In genomic region chr7:66013938-66014337, GRCh38 we compare ENCODE assay signal across 8 cellular contexts. TPM values are rescaled to one million over a fixed set of nuclear protein-coding genes. Genes with fewer than 3 reads are reported as not detected.
DNase-seq lines count a peak whose midpoint lies in the region; ATAC-seq and TF ChIP-seq lines count a peak whose summit lies in the region.

No MANE protein-coding gene starts in this region.

- no peak for TF ChIP-seq POLR2A in ovary (IDR thresholded peaks at IDR 0.05)

- intact Hi-C loops in ovary (cut with DNase I), result no loop called here

- no peak overlapping the region for H3K27ac ChIP-seq in ovary

- H3K27me3 ChIP-seq in NT2/D1 (ENCODE audit: insufficient read depth, insufficient read length) (no peaks in the 10 kb centered on the region), ovary (no peaks in the 10 kb centered on the region)

- no peaks in the 10 kb centered on the region for H3K9me3 Mint-ChIP-seq in activated naive CD4-positive, alpha-beta T cell treated with anti-CD3 and anti-CD28 coated beads, Interleukin-2, amount 50 U/mL, for 72 hours

- ATAC-seq in esophagus mucosa, result peak; percentile 54
- ATAC-seq in activated naive CD4-positive, alpha-beta T cell treated with anti-CD3 and anti-CD28 coated beads, Interleukin-2, amount 50 U/mL, for 72 hours, result no peak
- no peak for ATAC-seq in GM18870 (IDR thresholded peaks at IDR 0.05; ENCODE audit: unreplicated experiment)
- no peak for ATAC-seq in GM19035 (IDR thresholded peaks at IDR 0.05; ENCODE audit: unreplicated experiment)

- no peak for TF ChIP-seq EP300 in ovary (IDR thresholded peaks at IDR 0.05)

- no peaks in the 10 kb centered on the region for H3K36me3 Mint-ChIP-seq in activated naive CD4-positive, alpha-beta T cell treated with anti-CD3 and anti-CD28 coated beads, Interleukin-2, amount 50 U/mL, for 72 hours

- H3K9me3 ChIP-seq in NT2/D1 (ENCODE audit: insufficient read depth, low read length), result no peaks in the 10 kb centered on the region
- H3K9me3 ChIP-seq in ovary, result no peaks in the 10 kb centered on the region

- H3K9ac ChIP-seq in NT2/D1 (ENCODE audit: insufficient read length, low read depth), result no peak overlapping the region

- H3K27ac Mint-ChIP-seq in activated naive CD4-positive, alpha-beta T cell treated with anti-CD3 and anti-CD28 coated beads, Interleukin-2, amount 50 U/mL, for 72 hours, result no peak overlapping the region

- H3K36me3 ChIP-seq in NT2/D1 (ENCODE audit: insufficient read depth, insufficient read length, low read length), result no peaks in the 10 kb centered on the region
- no peaks in the 10 kb centered on the region for H3K36me3 ChIP-seq in ovary

- DNase-seq in GM10266 (ENCODE audit: extremely low spot score) (no peak), NT2/D1 (ENCODE audit: low read depth, low spot score) (peak; percentile 70), ovary (peak in 4 of 5 donors; percentile 22 to 50 (median 30)), NCI-H2107 (lab: John Stamatoyannopoulos, UW) (no peak)
- DNase-seq in activated naive CD4-positive, alpha-beta T cell treated with anti-CD3 and anti-CD28 coated beads, Interleukin-2, amount 50 U/mL, for 72 hours (ENCODE audit: low spot score in 2 of 2), result no peak

- WGBS in ovary, 3 donors, result 50 to 59% (median 55%) methylated on average over 5 of the region's 5 CpGs

- H3K4me1 ChIP-seq in NT2/D1 (ENCODE audit: insufficient read depth, insufficient read length) (no peaks in the 10 kb centered on the region), ovary (ENCODE audit: insufficient read depth) (no peaks in the 10 kb centered on the region)

- H3K4me3 ChIP-seq in NT2/D1 (ENCODE audit: insufficient read length, low read depth) (no peak overlapping the region), ovary (no peak overlapping the region)

- TF ChIP-seq CTCF in GM10266 (IDR thresholded peaks at IDR 0.05; ENCODE audit: control insufficient read depth, insufficient read depth, low read depth, missing control alignments), result peak; percentile 22
- peak in 1 of 3 donors; percentile 18 for TF ChIP-seq CTCF in ovary (IDR thresholded peaks at IDR 0.05)

RNA-seq across cellular contexts. Expression of gene GUSB, which starts 31.9 kb away (rescaled TPM):
- total RNA-seq in esophagus mucosa (27.8 TPM), ovary (10 to 100 TPM; 19.6 to 41.8 (median 36.1) TPM)
- polyA plus RNA-seq in ovary, result 10 to 100 TPM; 54.0 to 80.9 TPM
- 10 to 100 TPM; 49.3 to 89.6 TPM for total RNA-seq in activated naive CD4-positive, alpha-beta T cell treated with anti-CD3 and anti-CD28 coated beads, Interleukin-2, amount 50 U/mL, for 72 hours

Comparison
In these comparisons a context has a peak if more than half of its experiments do, and no peak if none do; other contexts are left out.
1. DNase-seq: peak in NT2/D1 (single experiment) and ovary (4 of 5); none in GM10266 (single experiment), activated naive CD4-positive, alpha-beta T cell treated with anti-CD3 and anti-CD28 coated beads, Interleukin-2, amount 50 U/mL, for 72 hours (0 of 2) and NCI-H2107 (single experiment).